Comparison of ENCODE assay signal across 21 cellular contexts in genomic region chr18:49639643-49640361, GRCh38.
DNase-seq lines count a peak whose midpoint lies in the region; ATAC-seq and TF ChIP-seq lines count a peak whose summit lies in the region.
"Had no signal": no experiment of that assay in that cellular context is flagged by ENCODE, and none has a peak within 500 bp of the region (broad histone marks: within the 10 kb centered on the region; RNA-seq: fewer than 3 reads in every experiment).

No MANE protein-coding gene starts in this region.

- no peak for TF ChIP-seq CTCF in right atrium auricular region (IDR thresholded peaks at IDR 0.05)
- TF ChIP-seq CTCF in upper lobe of right lung (IDR thresholded peaks at IDR 0.05): no peak

- DNase-seq in left cardiac atrium (peak; percentile 44), right atrium auricular region (ENCODE audit: low spot score) (no peak), right cardiac atrium (peak in 2 of 3 donors; percentile 50 to 69), mucosa of gallbladder (ENCODE audit: low spot score) (peak; percentile 44), upper lobe of right lung (no peak), SW480 (ENCODE audit: low spot score) (no peak)
- DNase-seq: activated CD4-positive, alpha-beta T cell treated with anti-CD3 and anti-CD28 coated beads for 4 hours; activated CD8-positive, alpha-beta memory T cell treated with anti-CD3 and anti-CD28 coated beads, Interleukin-2, amount 10 ng/mL, durations not matched to agents 7 days and 5 days; central memory CD4-positive, alpha-beta T cell; effector CD8-positive, alpha-beta T cell; hypothalamus; naive B cell; NCI-H1092 treated with DMSO at 0.1 percent for 48 hours; NCI-H82; PC-3; SK-N-SH; trophoblast cell had no signal

- H3K4me1 ChIP-seq in right atrium auricular region (no peaks in the 10 kb centered on the region), right cardiac atrium (ENCODE audit: control insufficient read depth, insufficient read depth, low read length) (no peaks in the 10 kb centered on the region), upper lobe of right lung (no peaks in the 10 kb centered on the region)
- H3K4me1 ChIP-seq: BLaER1 treated with 17β-estradiol and CSF1 and Interleukin-3, amounts not matched to agents 10 nM and 100 nM had no signal

- no peak overlapping the region for H3K27ac ChIP-seq in right atrium auricular region
- H3K27ac ChIP-seq in right cardiac atrium (ENCODE audit: low read length): no peak overlapping the region
- no peak overlapping the region for H3K27ac ChIP-seq in upper lobe of right lung
- H3K27ac ChIP-seq: BLaER1 treated with 17β-estradiol and CSF1 and Interleukin-3, amounts not matched to agents 10 nM and 100 nM; KMS-11 had no signal

- H3K27me3 ChIP-seq in right atrium auricular region (no peaks in the 10 kb centered on the region), right cardiac atrium (ENCODE audit: control insufficient read depth, insufficient read depth) (no peaks in the 10 kb centered on the region), upper lobe of right lung (no peaks in the 10 kb centered on the region)
- H3K27me3 ChIP-seq: BLaER1 treated with 17β-estradiol and CSF1 and Interleukin-3, amounts not matched to agents 10 nM and 100 nM had no signal

- H3K36me3 ChIP-seq in right atrium auricular region (no peaks in the 10 kb centered on the region), upper lobe of right lung (no peaks in the 10 kb centered on the region)
- H3K36me3 ChIP-seq: BLaER1 treated with 17β-estradiol and CSF1 and Interleukin-3, amounts not matched to agents 10 nM and 100 nM had no signal

- H3K9me3 ChIP-seq in right atrium auricular region: no peaks in the 10 kb centered on the region
- H3K9me3 ChIP-seq in right cardiac atrium (ENCODE audit: control insufficient read depth, low read length): no peaks in the 10 kb centered on the region
- H3K9me3 ChIP-seq in upper lobe of right lung: no peaks in the 10 kb centered on the region
- H3K9me3 ChIP-seq: BLaER1 treated with 17β-estradiol and CSF1 and Interleukin-3, amounts not matched to agents 10 nM and 100 nM; SK-N-SH had no signal

- H3K4me3 ChIP-seq in right atrium auricular region: no peak overlapping the region
- no peak overlapping the region for H3K4me3 ChIP-seq in right cardiac atrium (ENCODE audit: low read length)
- H3K4me3 ChIP-seq in upper lobe of right lung: no peak overlapping the region
- H3K4me3 ChIP-seq: BLaER1 treated with 17β-estradiol and CSF1 and Interleukin-3, amounts not matched to agents 10 nM and 100 nM had no signal

- peak; percentile 62 to 63 for ATAC-seq in left cardiac atrium
- peak; percentile 26 to 62 for ATAC-seq in right cardiac atrium
- peak; percentile 40 for ATAC-seq in upper lobe of right lung
- ATAC-seq in HG03095 (IDR thresholded peaks at IDR 0.05; ENCODE audit: unreplicated experiment): no peak
- no peak for ATAC-seq in HG03175 (IDR thresholded peaks at IDR 0.05; ENCODE audit: unreplicated experiment)
- ATAC-seq: activated CD8-positive, alpha-beta memory T cell treated with anti-CD3 and anti-CD28 coated beads, Interleukin-2, amount 10 ng/mL, durations not matched to agents 7 days and 5 days; PC-3 had no signal

- WGBS in right cardiac atrium: 68% methylated on average over 13 of the region's 13 CpGs

- intact Hi-C loops in left cardiac atrium (cut with DNase I) (no loop called here), right cardiac atrium (cut with DNase I) (no loop called here), upper lobe of right lung (cut with DNase I) (no loop called here)

Comparison
In these comparisons a context has a peak if more than half of its experiments do, and no peak if none do; other contexts are left out.
1. DNase-seq: peak in left cardiac atrium (single experiment), right cardiac atrium (2 of 3) and mucosa of gallbladder (single experiment); none in right atrium auricular region (single experiment), upper lobe of right lung (single experiment) and SW480 (single experiment).
2. ATAC-seq: peak in left cardiac atrium (2 of 2), right cardiac atrium (2 of 2) and upper lobe of right lung (single experiment); none in HG03095 (single experiment) and HG03175 (single experiment).